9 cellular contexts compared by ENCODE assay signal in genomic region chr5:109146611-109147010, GRCh38.
DNase-seq lines count a peak whose midpoint lies in the region; ATAC-seq and TF ChIP-seq lines count a peak whose summit lies in the region.
"Had no signal": no experiment of that assay in that cellular context is flagged by ENCODE, and none has a peak within 500 bp of the region (broad histone marks: within the 10 kb centered on the region; RNA-seq: fewer than 3 reads in every experiment).

No MANE protein-coding gene starts in this region.

- H3K36me3 Mint-ChIP-seq in glutamatergic neuron (ENCODE audit: unreplicated experiment), result no peaks in the 10 kb centered on the region

- no peak for TF ChIP-seq CTCF in choroid plexus epithelial cell (conservative IDR thresholded peaks at IDR 0.05; ENCODE audit: low read depth, low read length)
- TF ChIP-seq CTCF in glutamatergic neuron (IDR thresholded peaks at IDR 0.05; ENCODE audit: partially characterized antibody, unreplicated experiment), result no peak

- H3K4me3 Mint-ChIP-seq in glutamatergic neuron (ENCODE audit: unreplicated experiment), result peak overlapping the region; percentile 5

- peaks cover 4% of the 10 kb centered on the region for H3K4me1 Mint-ChIP-seq in glutamatergic neuron (ENCODE audit: low read depth, unreplicated experiment)

- H3K27ac Mint-ChIP-seq in glutamatergic neuron (ENCODE audit: unreplicated experiment), result peak overlapping the region; percentile 59

- ATAC-seq in HG02973 (IDR thresholded peaks at IDR 0.05; ENCODE audit: unreplicated experiment), result no peak

- DNase-seq in DMS 273 (lab: John Stamatoyannopoulos, UW; ENCODE audit: unreplicated experiment) (peak; percentile 52), DMS 273 treated with DMSO at 0.1 percent for 48 hours (lab: John Stamatoyannopoulos, UW) (no peak), choroid plexus epithelial cell (ENCODE audit: low read depth) (peak; percentile 14), glutamatergic neuron (no peak), kidney tubule cell (ENCODE audit: low spot score) (no peak), NCI-H774 (lab: John Stamatoyannopoulos, UW) (no peak)
- DNase-seq: DMS79 had no signal

- H3K27me3 Mint-ChIP-seq in glutamatergic neuron (ENCODE audit: unreplicated experiment), result peaks cover 4% of the 10 kb centered on the region

- H3K4me3 ChIP-seq in choroid plexus epithelial cell (ENCODE audit: low read depth, low read length), result no peak overlapping the region
- H3K4me3 ChIP-seq: HAP-1 had no signal

- no peaks in the 10 kb centered on the region for H3K9me3 Mint-ChIP-seq in glutamatergic neuron (ENCODE audit: unreplicated experiment)

Comparison
In these comparisons a context has a peak if more than half of its experiments do, and no peak if none do; other contexts are left out.
1. DNase-seq: peak in DMS 273 (single experiment) and choroid plexus epithelial cell (single experiment); none in DMS 273 treated with DMSO at 0.1 percent for 48 hours (single experiment), glutamatergic neuron (single experiment), kidney tubule cell (single experiment) and NCI-H774 (single experiment).